ENCODE assay signal across 24 cellular contexts in genomic region chr3:22861426-22861825, GRCh38.
DNase-seq lines count a peak whose midpoint lies in the region; FAIRE-seq and TF ChIP-seq lines count a peak whose summit lies in the region.
"Had no signal": no experiment of that assay in that cellular context is flagged by ENCODE, and none has a peak within 500 bp of the region (broad histone marks: within the 10 kb centered on the region; RNA-seq: fewer than 3 reads in every experiment).

No MANE protein-coding gene starts in this region.

- H3K79me2 ChIP-seq in endothelial cell of umbilical vein (ENCODE audit: control insufficient read depth, insufficient read depth, low read length) = no peaks in the 10 kb centered on the region

- no peaks in the 10 kb centered on the region for H4K20me1 ChIP-seq in endothelial cell of umbilical vein (replicated peaks; ENCODE audit: control insufficient read depth, extremely low read depth, insufficient read depth, low read length)

- dilution Hi-C loops in endothelial cell of umbilical vein (cut with MboI; ENCODE audit: extremely low pct_ligation_motif_present, low sequenced_read_pairs) = no loop called here

- no peak overlapping the region for H3K4me3 ChIP-seq in endothelial cell of umbilical vein (replicated peaks in 1 of 3; ENCODE audit: insufficient read depth in 1 of 3, low read depth in 1 of 3, low read length in 3 of 3)
- H3K4me3 ChIP-seq: GM23248, MG63 had no signal

- H3K9ac ChIP-seq in endothelial cell of umbilical vein (replicated peaks; ENCODE audit: extremely low read depth, insufficient read depth, low read length) = no peak overlapping the region
- H3K9ac ChIP-seq: GM23248 had no signal

- POLR2A ChIA-PET in RWPE1 (lab: Yijun Ruan, JAX; ENCODE audit: low non-redundant PET) = no interaction called here
- POLR2A ChIA-PET in endothelial cell of umbilical vein (lab: Charles Lee) = no interaction called here

- no peak for TF ChIP-seq CTCF in RWPE1 (conservative IDR thresholded peaks at IDR 0.05; ENCODE audit: low read depth)
- TF ChIP-seq CTCF in endothelial cell of umbilical vein (IDR thresholded peaks at IDR 0.05; ENCODE audit: extremely low read depth in 1 of 2, insufficient read depth in 1 of 2, low read depth in 1 of 2, low read length in 2 of 2) = no peak

- CTCF ChIA-PET in RWPE1 (lab: Yijun Ruan, JAX) (no interaction called here), endothelial cell of umbilical vein (lab: Charles Lee) (no interaction called here)

- peak; percentile 37 for FAIRE-seq in endothelial cell of umbilical vein (lab: Jason Lieb, UNC)
- FAIRE-seq: HTR-8/SVneo had no signal

- no peaks in the 10 kb centered on the region for H3K36me3 ChIP-seq in endothelial cell of umbilical vein (ENCODE audit: control insufficient read depth in 2 of 2, extremely low read depth in 1 of 2, insufficient read depth in 2 of 2, low read length in 2 of 2)
- H3K36me3 ChIP-seq: BE2C, MG63 had no signal

- peaks cover 3% of the 10 kb centered on the region for H3K9me3 ChIP-seq in endothelial cell of umbilical vein (replicated peaks; ENCODE audit: control insufficient read depth, insufficient read depth, low read length)
- H3K9me3 ChIP-seq: BE2C, MG63 had no signal

- H3K9me1 ChIP-seq in endothelial cell of umbilical vein (replicated peaks; ENCODE audit: control insufficient read depth, extremely low read depth, insufficient read depth, low read length) = no peaks in the 10 kb centered on the region

- no peak overlapping the region for H2AFZ ChIP-seq in endothelial cell of umbilical vein (ENCODE audit: low read depth, low read length)
- H2AFZ ChIP-seq: GM23248 had no signal

- no peak overlapping the region for H3K4me2 ChIP-seq in endothelial cell of umbilical vein (ENCODE audit: insufficient read depth, low read length)

- intact Hi-C loops in endothelial cell of umbilical vein (cut with micrococcal nuclease) = no loop called here
- intact Hi-C loops in cardiac septum (cut with DNase I) = no loop called here

- no peaks in the 10 kb centered on the region for H3K4me1 ChIP-seq in endothelial cell of umbilical vein (ENCODE audit: control insufficient read depth, extremely low read depth, insufficient read depth, low read length)
- H3K4me1 ChIP-seq: BE2C had no signal

- TF ChIP-seq POLR2A in endothelial cell of umbilical vein (IDR thresholded peaks at IDR 0.05; ENCODE audit: low read depth, low read length) = no peak

- no peaks in the 10 kb centered on the region for H3K27me3 ChIP-seq in endothelial cell of umbilical vein (ENCODE audit: control insufficient read depth in 2 of 2, insufficient read depth in 2 of 2, low read length in 2 of 2)
- H3K27me3 ChIP-seq: BE2C, MG63 had no signal

- BruUV-seq in endothelial cell of umbilical vein (replicated peaks; lab: Mats Ljungman, UMichigan) = no TSS peak

- H3K27ac ChIP-seq in RWPE1 (no peak overlapping the region), endothelial cell of umbilical vein (ENCODE audit: insufficient read depth, low read depth, low read length) (no peak overlapping the region)
- H3K27ac ChIP-seq: GM23248 had no signal

- DNase-seq in DMS53 (lab: John Stamatoyannopoulos, UW) (peak; percentile 11), DMS53 treated with DMSO at 0.1 percent for 48 hours (lab: John Stamatoyannopoulos, UW; ENCODE audit: unreplicated experiment) (no peak), RWPE1 (ENCODE audit: low spot score) (peak; percentile 50), endothelial cell of umbilical vein (ENCODE audit: low read depth, low spot score) (no peak), renal cortical epithelial cell (ENCODE audit: low read depth) (peak; percentile 55), cardiac septum (ENCODE audit: low spot score) (no peak), NCI-H146 (lab: John Stamatoyannopoulos, UW) (no peak)
- DNase-seq: 8988T; ACHN; BE2C; CD8-positive, alpha-beta memory T cell; DMS 273 treated with DMSO at 0.1 percent for 48 hours; GM23248; KBM-7; MG63; NCI-H1417; NCI-H1694 treated with DMSO at 0.1 percent for 48 hours; NCI-H2081; NCI-H2171; NCI-H226; NCI-H510A; NCI-H774; SHP77 treated with DMSO at 0.1 percent for 48 hours had no signal

TF ChIP-seq in endothelial cell of umbilical vein, 7 proteins besides CTCF, POLR2A, EP300 and RAD21:
- TF ChIP-seq FOS (IDR thresholded peaks at IDR 0.05; ENCODE audit: borderline replicate concordance, insufficient read depth, low read length) = no peak
- TF ChIP-seq MYC (IDR thresholded peaks at IDR 0.05; ENCODE audit: low read depth, low read length) = no peak
- TF ChIP-seq JUN (IDR thresholded peaks at IDR 0.05; ENCODE audit: borderline replicate concordance, insufficient read depth, insufficient read length, low read depth) = no peak
- TF ChIP-seq POLR2AphosphoS5 (IDR thresholded peaks at IDR 0.05; ENCODE audit: insufficient read depth, low read depth, low read length) = no peak
- no peak for TF ChIP-seq EZH2 (IDR thresholded peaks at IDR 0.05; ENCODE audit: borderline replicate concordance, low read depth, low read length, severe bottlenecking)
- TF ChIP-seq MAX (IDR thresholded peaks at IDR 0.05; ENCODE audit: insufficient read depth, insufficient read length) = no peak
- no peak for TF ChIP-seq GATA2 (IDR thresholded peaks at IDR 0.05; ENCODE audit: insufficient read depth, insufficient read length, low read depth, low read length)

Comparison
In these comparisons a context has a peak if more than half of its experiments do, and no peak if none do; other contexts are left out.
1. DNase-seq: peak in DMS53 (single experiment), RWPE1 (single experiment) and renal cortical epithelial cell (single experiment); none in DMS53 treated with DMSO at 0.1 percent for 48 hours (single experiment), endothelial cell of umbilical vein (single experiment), cardiac septum (single experiment) and NCI-H146 (single experiment).